Comparison of ENCODE assay signal across 8 cellular contexts in the genomic region with DNA sequence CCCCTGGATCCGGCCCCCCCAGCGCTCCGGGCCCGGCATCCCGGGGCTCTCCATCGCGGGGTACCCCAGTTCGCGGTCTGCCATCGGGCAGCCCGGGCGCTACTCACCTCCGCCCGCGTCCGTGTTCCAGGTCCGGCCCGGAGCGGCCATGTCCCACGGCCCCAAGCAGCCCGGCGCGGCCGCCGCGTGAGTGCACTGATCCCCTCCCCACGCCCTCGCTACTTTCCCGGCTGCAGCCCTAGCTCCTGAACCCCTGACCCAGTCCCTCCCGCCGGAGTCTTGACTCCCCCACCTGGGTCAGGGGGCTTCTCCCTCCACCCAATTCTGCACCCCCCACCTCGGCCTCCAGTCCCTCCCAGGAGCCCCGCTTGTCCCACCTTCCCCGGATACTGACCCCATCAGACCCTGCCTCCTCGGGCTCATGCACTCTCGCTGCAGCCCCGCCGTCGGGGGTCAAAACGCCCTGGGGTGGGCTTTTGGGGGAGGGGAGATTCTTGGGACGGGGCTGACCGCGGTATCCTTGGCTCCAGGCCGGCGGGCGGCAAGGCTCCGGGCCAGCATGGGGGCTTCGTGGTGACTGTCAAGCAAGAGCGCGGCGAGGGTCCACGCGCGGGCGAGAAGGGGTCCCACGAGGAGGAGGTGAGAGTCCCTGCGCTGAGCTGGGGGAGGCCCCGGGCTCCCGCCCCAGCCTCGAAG.
DNase-seq lines count a peak whose midpoint lies in the region; ATAC-seq and TF ChIP-seq lines count a peak whose summit lies in the region.

No MANE protein-coding gene starts in this region.

- peak overlapping the region; percentile 93 for H3K27ac ChIP-seq in muscle layer of colon (ENCODE audit: low read depth, low read length)

- H3K4me1 ChIP-seq in muscle layer of colon (ENCODE audit: insufficient read depth, low read length), result peaks cover 27% of the 10 kb centered on the region

- peak overlapping the region; percentile 98 for H3K4me3 ChIP-seq in AG09309 (ENCODE audit: control insufficient read depth, low read depth, low read length)
- H3K4me3 ChIP-seq in muscle layer of colon (ENCODE audit: low read depth in 1 of 2, low read length in 2 of 2), result peak overlapping the region; percentile 70 to 83

- TF ChIP-seq CTCF in AG09309 (IDR thresholded peaks at IDR 0.05; ENCODE audit: control insufficient read depth, insufficient read depth, low read depth, low read length, missing control alignments), result no peak

- H3K9me3 ChIP-seq in muscle layer of colon (ENCODE audit: low read length), result no peaks in the 10 kb centered on the region

- peak overlapping the region; percentile 85 for H3K27ac Mint-ChIP-seq in dendritic cell treated with granulocyte-macrophage colony-stimulating factor and Interleukin-4, amounts not matched to agents 40 ng/mL and 50 ng/mL, for 4 days

- no peak for DNase-seq in AG09309 (ENCODE audit: low read depth)
- peak; percentile 3 for DNase-seq in NCI-H774 (lab: John Stamatoyannopoulos, UW)
- no peak for DNase-seq in Kasumi-1 (lab: John Stamatoyannopoulos, UW)
- DNase-seq in germinal center (ENCODE audit: low spot score), result no peak
- DNase-seq in NOMO-1 treated with DMSO at 0.1 percent for 48 hours (lab: John Stamatoyannopoulos, UW; ENCODE audit: unreplicated experiment), result no peak

- H3K36me3 Mint-ChIP-seq in dendritic cell treated with granulocyte-macrophage colony-stimulating factor and Interleukin-4, amounts not matched to agents 40 ng/mL and 50 ng/mL, for 4 days (ENCODE audit: low read depth), result peaks cover 52% of the 10 kb centered on the region

- intact Hi-C loops in dendritic cell treated with granulocyte-macrophage colony-stimulating factor and Interleukin-4, amounts not matched to agents 40 ng/mL and 50 ng/mL, for 4 days (cut with micrococcal nuclease), result loop anchor here (2.0 kb wide), 2 partner anchors 15 to 67 kb away; a partner anchor contains a TSS

- H3K9me3 Mint-ChIP-seq in dendritic cell treated with granulocyte-macrophage colony-stimulating factor and Interleukin-4, amounts not matched to agents 40 ng/mL and 50 ng/mL, for 4 days, result no peaks in the 10 kb centered on the region

- no peaks in the 10 kb centered on the region for H3K36me3 ChIP-seq in muscle layer of colon (ENCODE audit: insufficient read depth, low read length)

- H3K4me1 Mint-ChIP-seq in dendritic cell treated with granulocyte-macrophage colony-stimulating factor and Interleukin-4, amounts not matched to agents 40 ng/mL and 50 ng/mL, for 4 days (ENCODE audit: low read depth), result peaks cover 56% of the 10 kb centered on the region

- peak overlapping the region; percentile 88 for H3K4me3 Mint-ChIP-seq in dendritic cell treated with granulocyte-macrophage colony-stimulating factor and Interleukin-4, amounts not matched to agents 40 ng/mL and 50 ng/mL, for 4 days

- H3K9ac ChIP-seq in muscle layer of colon (ENCODE audit: low read length), result peak overlapping the region; percentile 21

- no peaks in the 10 kb centered on the region for H3K27me3 ChIP-seq in muscle layer of colon (ENCODE audit: control insufficient read depth in 1 of 2, insufficient read depth in 2 of 2, low read length in 2 of 2)

- peak; percentile 2 for ATAC-seq in GM19455 (IDR thresholded peaks at IDR 0.05; ENCODE audit: unreplicated experiment)

- no peaks in the 10 kb centered on the region for H3K27me3 Mint-ChIP-seq in dendritic cell treated with granulocyte-macrophage colony-stimulating factor and Interleukin-4, amounts not matched to agents 40 ng/mL and 50 ng/mL, for 4 days
